In the genomic region with DNA sequence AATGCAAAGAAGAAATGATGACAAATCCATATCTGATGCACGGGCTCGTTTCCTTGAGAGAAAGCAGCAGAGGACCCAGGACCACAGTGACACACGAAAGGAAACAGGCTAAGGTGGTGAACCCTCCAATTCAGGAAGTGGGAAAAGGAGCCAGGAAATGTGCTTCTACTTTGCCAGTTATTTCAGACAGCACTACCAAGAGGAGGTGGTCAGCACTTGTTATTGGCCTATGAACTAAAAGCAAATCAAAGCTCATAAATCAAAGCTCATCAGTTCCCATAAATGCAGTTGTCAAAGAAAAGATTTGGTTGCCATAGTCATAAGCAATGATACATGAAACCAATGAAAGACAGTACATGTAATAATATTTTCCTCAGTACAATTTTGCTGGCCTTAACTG, we compare ENCODE assay signal across 20 cellular contexts.
"Had no signal": no experiment of that assay in that cellular context is flagged by ENCODE, and none has a peak within 500 bp of the region (broad histone marks: within the 10 kb centered on the region; RNA-seq: fewer than 3 reads in every experiment).

No MANE protein-coding gene starts in this region.

- DNase-seq: activated CD4-positive, CD25-positive, alpha-beta regulatory T cell; activated naive CD8-positive, alpha-beta T cell treated with anti-CD3 and anti-CD28 coated beads, Interleukin-2, amount 10 ng/mL, durations not matched to agents 7 days and 5 days; adrenal gland; anterior cingulate cortex; cerebellar nuclear complex; KG1; MG63; NCI-H1105; NCI-H1436; NCI-H2029 treated with DMSO at 0.1 percent for 48 hours; NCI-H345; NCI-H510A; RPMI8226; SW 1271 had no signal

- H3K4me1 ChIP-seq: adrenal gland, SJSA1 had no signal

- H3K9me3 ChIP-seq: adrenal gland, MG63, SJSA1 had no signal

- H3K27ac Mint-ChIP-seq: activated CD4-positive, alpha-beta memory T cell treated with anti-CD3 and anti-CD28 coated beads for 36 hours; activated CD4-positive, alpha-beta T cell treated with anti-CD3 and anti-CD28 coated beads, Interleukin-2, amount 10 ng/mL, durations not matched to agents 7 days and 5 days; activated naive CD8-positive, alpha-beta T cell treated with anti-CD3 and anti-CD28 coated beads, Interleukin-2, amount 10 ng/mL, durations not matched to agents 7 days and 5 days had no signal

- ATAC-seq: Panc1, Right ventricle myocardium inferior, SK-N-SH treated with all-trans-retinoic acid at 6 μM for 48 hours had no signal

- H3K9me3 Mint-ChIP-seq: activated CD4-positive, alpha-beta memory T cell treated with anti-CD3 and anti-CD28 coated beads for 36 hours; activated CD4-positive, alpha-beta T cell treated with anti-CD3 and anti-CD28 coated beads, Interleukin-2, amount 10 ng/mL, durations not matched to agents 7 days and 5 days had no signal

- H3K27ac ChIP-seq: adrenal gland, SJSA1 had no signal

- H3K4me3 Mint-ChIP-seq: activated CD4-positive, alpha-beta memory T cell treated with anti-CD3 and anti-CD28 coated beads for 36 hours; activated CD4-positive, alpha-beta T cell treated with anti-CD3 and anti-CD28 coated beads, Interleukin-2, amount 10 ng/mL, durations not matched to agents 7 days and 5 days; activated naive CD8-positive, alpha-beta T cell treated with anti-CD3 and anti-CD28 coated beads, Interleukin-2, amount 10 ng/mL, durations not matched to agents 7 days and 5 days had no signal

- H3K27me3 Mint-ChIP-seq: activated CD4-positive, alpha-beta memory T cell treated with anti-CD3 and anti-CD28 coated beads for 36 hours; activated CD4-positive, alpha-beta T cell treated with anti-CD3 and anti-CD28 coated beads, Interleukin-2, amount 10 ng/mL, durations not matched to agents 7 days and 5 days; activated naive CD8-positive, alpha-beta T cell treated with anti-CD3 and anti-CD28 coated beads, Interleukin-2, amount 10 ng/mL, durations not matched to agents 7 days and 5 days had no signal

- H3K4me3 ChIP-seq: adrenal gland, MG63, SJSA1 had no signal

- H3K27me3 ChIP-seq: adrenal gland, MG63, SJSA1 had no signal
